ENCODE assay signal across 9 cellular contexts in the genomic region with DNA sequence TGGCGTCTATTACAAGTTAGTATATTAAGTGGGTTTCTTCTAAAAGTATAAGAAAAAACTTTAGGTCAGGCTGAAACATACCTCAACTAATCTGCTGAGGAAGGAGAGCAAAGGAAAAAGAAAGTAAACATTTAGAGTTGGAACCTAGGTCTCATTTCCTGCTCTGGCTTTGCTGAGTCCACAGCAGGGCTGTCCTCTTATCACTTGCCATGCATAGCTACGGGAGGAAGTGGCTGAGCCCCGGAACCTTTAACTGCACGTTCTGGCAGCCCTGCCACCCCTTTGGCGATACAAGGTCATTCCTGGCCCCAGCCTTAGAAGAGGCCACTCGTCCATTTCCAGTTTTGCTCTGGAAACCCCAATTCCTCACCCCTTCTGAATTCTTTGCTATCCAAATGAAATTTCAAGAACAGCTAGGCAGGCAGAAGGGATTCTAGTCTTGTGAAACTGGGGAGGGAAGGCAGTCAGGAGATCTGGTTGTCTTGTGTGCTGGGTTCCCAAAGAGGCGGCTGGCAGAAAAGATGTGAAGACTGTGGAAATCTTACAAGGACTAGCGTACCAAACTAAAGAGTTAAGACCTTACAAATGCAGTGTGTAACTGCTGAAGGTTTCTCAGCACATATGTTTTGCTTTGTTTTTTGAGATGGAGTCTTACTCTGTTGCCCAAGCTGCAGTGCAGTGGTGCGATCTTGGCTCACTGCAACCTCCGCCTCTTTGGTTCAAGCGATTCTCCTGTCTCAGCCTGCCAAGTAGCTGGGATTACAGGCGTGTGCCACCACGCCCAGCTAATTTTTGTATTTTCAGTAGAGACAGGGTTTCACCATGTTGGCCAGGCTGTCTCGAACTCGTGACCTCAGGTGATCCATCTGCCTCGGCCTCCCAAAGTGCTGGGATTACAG. TPM values are rescaled to one million over a fixed set of nuclear protein-coding genes. Genes with fewer than 3 reads are reported as not detected.
DNase-seq lines count a peak whose midpoint lies in the region; ATAC-seq and TF ChIP-seq lines count a peak whose summit lies in the region.
"Had no signal": no experiment of that assay in that cellular context is flagged by ENCODE, and none has a peak within 500 bp of the region (broad histone marks: within the 10 kb centered on the region; RNA-seq: fewer than 3 reads in every experiment).

No MANE protein-coding gene starts in this region.

- peaks cover 13% of the 10 kb centered on the region for H3K4me1 ChIP-seq in GM23248 (ENCODE audit: insufficient read depth)

- peak overlapping the region; percentile 67 for H3K4me3 Mint-ChIP-seq in activated naive CD4-positive, alpha-beta T cell treated with anti-CD3 and anti-CD28 coated beads, Interleukin-2, amount 50 U/mL, for 24 hours
- no peak overlapping the region for H3K4me3 Mint-ChIP-seq in type B pancreatic cell

- H3K36me3 ChIP-seq in GM23248 (ENCODE audit: low read depth), result peaks cover 34% of the 10 kb centered on the region

- in situ Hi-C loops in GM13977 (cut with MboI; ENCODE audit: low pct_unique_long_range_greater_than_20kb, low sequenced_read_pairs, unreplicated experiment), result no loop called here
- in situ Hi-C loops in GM23248 (cut with MboI), result no loop called here

- DNase-seq in GM13977 (ENCODE audit: low spot score) (peak; percentile 43), GM23248 (peak; percentile 17), NAMALWA (ENCODE audit: low spot score) (peak; percentile 59), left lobe of liver (ENCODE audit: low spot score) (no peak), type B pancreatic cell (ENCODE audit: extremely low spot score, unreplicated experiment) (no peak), NCI-H2227 (lab: John Stamatoyannopoulos, UW; ENCODE audit: unreplicated experiment) (no peak), NCI-H2081 treated with DMSO at 0.1 percent for 48 hours (lab: John Stamatoyannopoulos, UW) (no peak)

- H3F3A ChIP-seq in GM23248 (ENCODE audit: insufficient read depth), result peaks cover 21% of the 10 kb centered on the region; the same call in 1 of the 2 replicates

- H4K20me1 ChIP-seq in GM23248 (ENCODE audit: insufficient read depth), result no peaks in the 10 kb centered on the region

- no peak overlapping the region for H3K9ac ChIP-seq in GM23248

- H3K27me3 ChIP-seq in GM23248 (replicated peaks; ENCODE audit: insufficient read depth), result no peaks in the 10 kb centered on the region
- H3K27me3 ChIP-seq: vagina had no signal

- WGBS in GM23248 (ENCODE audit: low coverage in 1 of 2, low lambda C conversion rate in 2 of 2, missing lambda C conversion rate in 2 of 2), 2 experiments, result 71 to 72% methylated on average over 16 of the region's 16 CpGs

- H3K4me2 ChIP-seq in GM23248 (ENCODE audit: unreplicated experiment), result no peak overlapping the region

- H3K9me2 ChIP-seq in GM23248 (ENCODE audit: insufficient read depth), result no peaks in the 10 kb centered on the region

- peaks cover 58% of the 10 kb centered on the region for H3K4me1 Mint-ChIP-seq in activated naive CD4-positive, alpha-beta T cell treated with anti-CD3 and anti-CD28 coated beads, Interleukin-2, amount 50 U/mL, for 24 hours
- peaks cover 36% of the 10 kb centered on the region for H3K4me1 Mint-ChIP-seq in type B pancreatic cell (ENCODE audit: unreplicated experiment)

- ATAC-seq in left lobe of liver, result peak; percentile 77

- H3K36me3 Mint-ChIP-seq in activated naive CD4-positive, alpha-beta T cell treated with anti-CD3 and anti-CD28 coated beads, Interleukin-2, amount 50 U/mL, for 24 hours, result no peaks in the 10 kb centered on the region
- H3K36me3 Mint-ChIP-seq in type B pancreatic cell, result peaks cover 5% of the 10 kb centered on the region

- no peaks in the 10 kb centered on the region for H3K79me2 ChIP-seq in GM23248 (ENCODE audit: insufficient read depth)

- H3K27me3 Mint-ChIP-seq in activated naive CD4-positive, alpha-beta T cell treated with anti-CD3 and anti-CD28 coated beads, Interleukin-2, amount 50 U/mL, for 24 hours, result no peaks in the 10 kb centered on the region
- H3K27me3 Mint-ChIP-seq in type B pancreatic cell, result no peaks in the 10 kb centered on the region

- H3K9me3 Mint-ChIP-seq in activated naive CD4-positive, alpha-beta T cell treated with anti-CD3 and anti-CD28 coated beads, Interleukin-2, amount 50 U/mL, for 24 hours, result no peaks in the 10 kb centered on the region
- no peaks in the 10 kb centered on the region for H3K9me3 Mint-ChIP-seq in type B pancreatic cell

- TF ChIP-seq CTCF in GM13977 (IDR thresholded peaks at IDR 0.05; ENCODE audit: extremely low read depth, insufficient read depth, missing control alignments) (no peak), type B pancreatic cell (conservative IDR thresholded peaks at IDR 0.05) (no peak)

- peak overlapping the region; percentile 92 for H3K27ac Mint-ChIP-seq in activated naive CD4-positive, alpha-beta T cell treated with anti-CD3 and anti-CD28 coated beads, Interleukin-2, amount 50 U/mL, for 24 hours
- peak overlapping the region; percentile 18 for H3K27ac Mint-ChIP-seq in type B pancreatic cell

- H3K4me3 ChIP-seq in GM23248, result no peak overlapping the region
- H3K4me3 ChIP-seq: vagina had no signal

- H3K27ac ChIP-seq in GM23248, result no peak overlapping the region
- H3K27ac ChIP-seq: vagina had no signal

- H2AFZ ChIP-seq in GM23248, result peak overlapping the region; percentile 43; the same call in 1 of the 2 replicates

- H3K9me3 ChIP-seq in GM23248 (ENCODE audit: low read depth), result no peaks in the 10 kb centered on the region
- H3K9me3 ChIP-seq: vagina had no signal

RNA-seq across cellular contexts. Expression of gene WIPI1, which starts 19.1 kb away (rescaled TPM):
- 82.0 and 91.4 TPM in 2 replicates for total RNA-seq in GM23248 (2014; rRNA removed; shearing (Covaris generic))
- polyA plus RNA-seq in GM23248 (2016; fragmentation: Nextera tagmentation; extraction: Ambion mirVana), result 99.1 and 100 TPM in 2 replicates
- 24.9 TPM for total RNA-seq in left lobe of liver
- 39.0 and 52.2 TPM in 2 replicates for total RNA-seq in type B pancreatic cell (ENCODE audit: low replicate concordance)

Comparison
In these comparisons a context has a peak if more than half of its experiments do, and no peak if none do; other contexts are left out.
1. DNase-seq: peak in GM13977 (single experiment), GM23248 (single experiment) and NAMALWA (single experiment); none in left lobe of liver (single experiment), type B pancreatic cell (single experiment), NCI-H2227 (single experiment) and NCI-H2081 treated with DMSO at 0.1 percent for 48 hours (single experiment).